Comparison of ENCODE assay signal across 1 cellular context in genomic region chr19:36114763-36115452, GRCh38.
A peak's percentile ranks its signal among the peaks of the same experiment; 100 is the strongest.
TF ChIP-seq lines count a peak whose summit lies in the region.

Gene POLR2I (minus strand): TSS chr19:36114875. CDS start chr19:36114856, 19 bp downstream.

TF ChIP-seq in K562, 482 proteins besides CTCF, POLR2A, EP300 and RAD21 (continued from another document and continues in another):
- TF ChIP-seq ZBTB26 (CRISPR knock-in tag; IDR thresholded peaks at IDR 0.05): no peak
- no peak for TF ChIP-seq ZNF124 (CRISPR knock-in tag; IDR thresholded peaks at IDR 0.05)
- no peak for TF ChIP-seq ZZZ3 (IDR thresholded peaks at IDR 0.05)
- TF ChIP-seq SRSF3 (IDR thresholded peaks at IDR 0.05; ENCODE audit: insufficient read depth, low read length): no peak
- TF ChIP-seq CTBP1 (IDR thresholded peaks at IDR 0.05; ENCODE audit: borderline replicate concordance): peak; percentile 19; the same call in 1 of the 2 replicates
- TF ChIP-seq FOSL1 (tag; conservative IDR thresholded peaks at IDR 0.05): no peak
- TF ChIP-seq SMC3 (conservative IDR thresholded peaks at IDR 0.05; ENCODE audit: insufficient read depth, low read depth, low read length): no peak
- TF ChIP-seq BRD4 (IDR thresholded peaks at IDR 0.05): no peak
- TF ChIP-seq STAG1 (CRISPR knock-in tag; IDR thresholded peaks at IDR 0.05; ENCODE audit: borderline replicate concordance): no peak
- TF ChIP-seq OTX1 (CRISPR knock-in tag; IDR thresholded peaks at IDR 0.05): no peak
- TF ChIP-seq ZBED1 (IDR thresholded peaks at IDR 0.05): no peak
- no peak for TF ChIP-seq U2AF2 (optimal IDR thresholded peaks at IDR 0.05; ENCODE audit: low read depth, low read length)
- TF ChIP-seq ZNF224 (CRISPR knock-in tag; IDR thresholded peaks at IDR 0.05): no peak; the same call in 1 of the 2 replicates
- TF ChIP-seq POLR3A (IDR thresholded peaks at IDR 0.05; ENCODE audit: borderline replicate concordance, extremely low read depth, insufficient read depth, insufficient read length): no peak
- no peak for TF ChIP-seq ADNP (tag; IDR thresholded peaks at IDR 0.05)
- peak; percentile 98 for TF ChIP-seq KLF13 (tag; IDR thresholded peaks at IDR 0.05; ENCODE audit: borderline replicate concordance, low read depth)
- TF ChIP-seq CBFA2T3 (IDR thresholded peaks at IDR 0.05): no peak
- no peak for TF ChIP-seq ZNF507 (tag; conservative IDR thresholded peaks at IDR 0.05)
- TF ChIP-seq ZBTB40 (IDR thresholded peaks at IDR 0.05): no peak
- TF ChIP-seq ZBTB40 (CRISPR knock-in tag; IDR thresholded peaks at IDR 0.05): no peak
- TF ChIP-seq KDM2B (CRISPR knock-in tag; IDR thresholded peaks at IDR 0.05): no peak
- no peak; the same call in 1 of the 2 replicates for TF ChIP-seq ZNF75A (CRISPR knock-in tag; IDR thresholded peaks at IDR 0.05)
- peak; percentile 57; the same call in 1 of the 2 replicates for TF ChIP-seq SIN3B (IDR thresholded peaks at IDR 0.05; ENCODE audit: low read depth)
- TF ChIP-seq SRSF9 (IDR thresholded peaks at IDR 0.05; ENCODE audit: borderline replicate concordance, low read depth, low read length): no peak
- no peak for TF ChIP-seq NUFIP1 (IDR thresholded peaks at IDR 0.05; ENCODE audit: partially characterized antibody)
- TF ChIP-seq HNRNPUL1 (IDR thresholded peaks at IDR 0.05; ENCODE audit: low read length): no peak
- no peak for TF ChIP-seq SNRNP70 (optimal IDR thresholded peaks at IDR 0.05; ENCODE audit: low read depth, low read length)
- TF ChIP-seq CXXC5 (CRISPR knock-in tag; IDR thresholded peaks at IDR 0.05): peak; percentile 96
- TF ChIP-seq ZNF79 (CRISPR knock-in tag; IDR thresholded peaks at IDR 0.05; ENCODE audit: low read depth): no peak
- no peak for TF ChIP-seq HMGXB4 (CRISPR knock-in tag; IDR thresholded peaks at IDR 0.05)
- TF ChIP-seq ZNF354B (CRISPR knock-in tag; IDR thresholded peaks at IDR 0.05): no peak
- TF ChIP-seq KLF6 (CRISPR knock-in tag; IDR thresholded peaks at IDR 0.05; ENCODE audit: borderline replicate concordance): 0 out of 2 replicates have a peak, but pooled peaks have one; percentile 71
- peak in 1 of 2 experiments; percentile 48; a peak in 1 of 3 replicates for TF ChIP-seq CBX3 (IDR thresholded peaks at IDR 0.05; ENCODE audit: borderline replicate concordance in 1 of 2, low read length in 2 of 2)
- TF ChIP-seq HMBOX1 (IDR thresholded peaks at IDR 0.05): no peak
- TF ChIP-seq TBL1XR1 (IDR thresholded peaks at IDR 0.05; ENCODE audit: low read length in 2 of 2): peak in 1 of 2 experiments; percentile 16; a peak in 1 of 4 replicates
- TF ChIP-seq NFXL1 (CRISPR knock-in tag; IDR thresholded peaks at IDR 0.05): no peak
- no peak for TF ChIP-seq TFAM (CRISPR knock-in tag; conservative IDR thresholded peaks at IDR 0.05)
- no peak for TF ChIP-seq ZNF41 (CRISPR knock-in tag; conservative IDR thresholded peaks at IDR 0.05)
- no peak for TF ChIP-seq MCM3 (IDR thresholded peaks at IDR 0.05)
- TF ChIP-seq NR2F6 (CRISPR knock-in tag; IDR thresholded peaks at IDR 0.05): no peak
- no peak for TF ChIP-seq PPARD (CRISPR knock-in tag; IDR thresholded peaks at IDR 0.05)
- TF ChIP-seq ZNF785 (CRISPR knock-in tag; IDR thresholded peaks at IDR 0.05): no peak
- no peak for TF ChIP-seq ZBTB5 (IDR thresholded peaks at IDR 0.05)
- TF ChIP-seq NRF1 (conservative IDR thresholded peaks at IDR 0.05 in 1 of 2, IDR thresholded peaks at IDR 0.05 in 1 of 2): peak; percentile 100
- 0 out of 2 replicates have a peak, but pooled peaks have one; percentile 17 for TF ChIP-seq SMAD3 (CRISPR knock-in tag; conservative IDR thresholded peaks at IDR 0.05)
- 0 out of 2 replicates have a peak, but pooled peaks have one; percentile 10 for TF ChIP-seq ZNF707 (CRISPR knock-in tag; conservative IDR thresholded peaks at IDR 0.05)
- TF ChIP-seq SRF (CRISPR knock-in tag; IDR thresholded peaks at IDR 0.05): 0 out of 4 replicates have a peak, but pooled peaks of 1 of the 2 experiments have one; percentile 11
- no peak for TF ChIP-seq ZNF143 (CRISPR knock-in tag; IDR thresholded peaks at IDR 0.05)
- TF ChIP-seq PHTF2 (CRISPR knock-in tag; IDR thresholded peaks at IDR 0.05): no peak
- TF ChIP-seq ZC3H11A (IDR thresholded peaks at IDR 0.05; ENCODE audit: low read depth, low read length): no peak
- no peak for TF ChIP-seq YBX1 (IDR thresholded peaks at IDR 0.05)
- TF ChIP-seq CBX8 (IDR thresholded peaks at IDR 0.05; ENCODE audit: borderline replicate concordance, extremely low read depth, low read depth, low read length, poor library complexity, severe bottlenecking): no peak
- TF ChIP-seq MTA2 (IDR thresholded peaks at IDR 0.05; ENCODE audit: low read depth): no peak
- no peak for TF ChIP-seq CHCHD3 (CRISPR knock-in tag; IDR thresholded peaks at IDR 0.05)
- TF ChIP-seq KDM1A (IDR thresholded peaks at IDR 0.05): peak in 1 of 2 experiments; percentile 6; a peak in 1 of 4 replicates
- TF ChIP-seq ZNF740 (CRISPR knock-in tag; IDR thresholded peaks at IDR 0.05): no peak
- TF ChIP-seq ZNF740 (tag; IDR thresholded peaks at IDR 0.05): no peak
- no peak for TF ChIP-seq SMARCE1 (IDR thresholded peaks at IDR 0.05)
- TF ChIP-seq MYNN (IDR thresholded peaks at IDR 0.05): no peak
- no peak for TF ChIP-seq MYNN (CRISPR knock-in tag; IDR thresholded peaks at IDR 0.05)
- TF ChIP-seq U2AF1 (optimal IDR thresholded peaks at IDR 0.05; ENCODE audit: low read depth, low read length): no peak
- TF ChIP-seq ZNF282 (CRISPR knock-in tag; IDR thresholded peaks at IDR 0.05): no peak
- no peak for TF ChIP-seq GTF2E2 (tag; IDR thresholded peaks at IDR 0.05)
- TF ChIP-seq SP1 (CRISPR knock-in tag; IDR thresholded peaks at IDR 0.05): peak; percentile 95
